Comparison of ENCODE assay signal across 10 cellular contexts in the genomic region with DNA sequence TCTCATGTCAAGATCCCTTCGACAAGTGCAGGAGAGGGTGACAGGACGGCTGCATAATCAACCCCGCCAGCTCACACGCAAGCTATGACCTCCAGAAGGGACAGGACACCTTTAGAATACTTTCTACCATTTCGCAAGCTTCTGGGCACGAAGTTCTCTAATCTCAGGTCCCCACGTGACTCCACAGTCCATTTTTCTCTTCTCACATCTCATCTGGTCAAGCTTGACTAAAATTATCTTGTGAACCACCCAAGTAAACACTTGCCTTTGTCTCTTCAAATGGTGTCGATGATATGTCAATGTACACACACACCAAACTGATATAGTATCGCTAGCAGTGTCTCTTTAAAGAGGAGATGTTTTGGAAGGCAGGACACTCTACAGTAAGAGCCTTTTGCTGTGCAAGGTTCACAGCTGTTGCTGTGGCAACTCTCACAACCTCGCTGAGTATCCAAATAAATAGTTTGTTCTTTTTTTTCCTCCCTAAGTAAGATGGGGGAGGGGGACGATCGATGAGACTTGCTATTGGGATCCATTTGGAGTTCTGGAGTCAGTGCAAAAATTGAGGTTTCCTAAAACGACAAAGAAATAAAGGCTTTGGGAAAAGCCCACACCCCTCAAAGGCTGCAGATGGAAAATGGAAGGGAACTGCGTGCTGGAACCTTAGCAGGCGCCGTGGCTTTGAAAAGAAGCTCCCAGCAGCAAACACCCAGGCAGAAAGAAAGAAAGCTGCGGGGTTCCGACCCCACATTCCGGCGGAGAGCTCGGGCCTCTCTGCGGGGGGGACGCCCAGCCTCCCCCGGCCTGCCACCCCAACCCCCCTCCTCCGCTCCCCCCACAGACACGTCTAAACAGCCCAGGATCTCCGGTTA.
DNase-seq lines count a peak whose midpoint lies in the region; ATAC-seq lines count a peak whose summit lies in the region.
"Had no signal": no experiment of that assay in that cellular context is flagged by ENCODE, and none has a peak within 500 bp of the region (broad histone marks: within the 10 kb centered on the region; RNA-seq: fewer than 3 reads in every experiment).

No MANE protein-coding gene starts in this region.

- H3K27me3 Mint-ChIP-seq in naive thymus-derived CD4-positive, alpha-beta T cell, result peaks cover 12 to 36% (median 25%) of the 10 kb centered on the region in 5 donors

- H3K27me3 ChIP-seq in naive thymus-derived CD4-positive, alpha-beta T cell (ENCODE audit: control insufficient read depth in 2 of 2, insufficient read depth in 2 of 2, low read length in 2 of 2), result peaks cover 0 to 7% of the 10 kb centered on the region in 2 donors
- H3K27me3 ChIP-seq: BLaER1 had no signal

- H3K27ac Mint-ChIP-seq in naive thymus-derived CD4-positive, alpha-beta T cell, result no peak overlapping the region
- H3K27ac Mint-ChIP-seq: naive B cell had no signal

- CTCF ChIA-PET in naive thymus-derived CD4-positive, alpha-beta T cell (lab: Charles Lee), result interaction anchor here (0.6 kb wide), 1 partner anchor 1769 kb away, joined by 3 read pairs; no protein-coding TSS in a partner anchor

- H3K4me1 ChIP-seq in urinary bladder (ENCODE audit: insufficient read depth), result no peaks in the 10 kb centered on the region
- H3K4me1 ChIP-seq in naive thymus-derived CD4-positive, alpha-beta T cell (ENCODE audit: control insufficient read depth in 2 of 2, insufficient read depth in 2 of 2, low read length in 2 of 2), result no peaks in the 10 kb centered on the region
- H3K4me1 ChIP-seq: BLaER1 had no signal

- peak overlapping the region in 3 of 10 donors; percentile 4 to 32 (median 25) for H3K4me3 Mint-ChIP-seq in naive thymus-derived CD4-positive, alpha-beta T cell

- H3K9me3 Mint-ChIP-seq in naive thymus-derived CD4-positive, alpha-beta T cell, result peaks cover 0 to 4% (median 0%) of the 10 kb centered on the region in 11 donors

- H3K4me3 ChIP-seq in urinary bladder (ENCODE audit: low read depth, low read length), result peak overlapping the region; percentile 42
- no peak overlapping the region for H3K4me3 ChIP-seq in naive thymus-derived CD4-positive, alpha-beta T cell (ENCODE audit: low read length)
- H3K4me3 ChIP-seq: BLaER1 had no signal

- POLR2A ChIA-PET in naive thymus-derived CD4-positive, alpha-beta T cell (lab: Charles Lee), result no interaction called here

- H3K4me1 Mint-ChIP-seq in naive thymus-derived CD4-positive, alpha-beta T cell, result peaks cover 0 to 11% (median 4%) of the 10 kb centered on the region in 7 donors

- H3K36me3 Mint-ChIP-seq in naive thymus-derived CD4-positive, alpha-beta T cell, result peaks cover 0 to 3% (median 0%) of the 10 kb centered on the region in 5 donors
- H3K36me3 Mint-ChIP-seq: naive B cell had no signal

- DNase-seq in NCI-H2081 (lab: John Stamatoyannopoulos, UW) (peak; percentile 49), NCI-H2081 treated with DMSO at 0.1 percent for 48 hours (lab: John Stamatoyannopoulos, UW) (no peak), ecto neural progenitor cell (ENCODE audit: low spot score) (peak; percentile 69), medulla oblongata (ENCODE audit: extremely low spot score) (peak; percentile 67), AML-193 (lab: John Stamatoyannopoulos, UW) (no peak)
- no peak for DNase-seq in naive thymus-derived CD4-positive, alpha-beta T cell
- DNase-seq: naive B cell had no signal

- no peak for ATAC-seq in GM19452 (IDR thresholded peaks at IDR 0.05; ENCODE audit: unreplicated experiment)
- no peak for ATAC-seq in naive thymus-derived CD4-positive, alpha-beta T cell

- no peaks in the 10 kb centered on the region for H3K9me3 ChIP-seq in naive thymus-derived CD4-positive, alpha-beta T cell (ENCODE audit: control insufficient read depth in 2 of 3, low read length in 3 of 3)
- H3K9me3 ChIP-seq: BLaER1 had no signal

- intact Hi-C loops in naive thymus-derived CD4-positive, alpha-beta T cell (cut with micrococcal nuclease), result no loop called here

- H3K36me3 ChIP-seq in urinary bladder (ENCODE audit: insufficient read depth), result no peaks in the 10 kb centered on the region
- no peaks in the 10 kb centered on the region for H3K36me3 ChIP-seq in naive thymus-derived CD4-positive, alpha-beta T cell (ENCODE audit: control insufficient read depth in 2 of 3, insufficient read depth in 3 of 3, low read length in 3 of 3)
- H3K36me3 ChIP-seq: BLaER1 had no signal

- no peak overlapping the region for H3K27ac ChIP-seq in urinary bladder (ENCODE audit: low read depth)
- no peak overlapping the region for H3K27ac ChIP-seq in naive thymus-derived CD4-positive, alpha-beta T cell (ENCODE audit: low read depth, low read length)
- H3K27ac ChIP-seq: BLaER1 had no signal

- WGBS in urinary bladder, result 9% methylated on average over 27 of the region's 27 CpGs

Comparison
In these comparisons a context has a peak if more than half of its experiments do, and no peak if none do; other contexts are left out.
1. DNase-seq: peak in NCI-H2081 (2 of 2), ecto neural progenitor cell (single experiment) and medulla oblongata (single experiment); none in NCI-H2081 treated with DMSO at 0.1 percent for 48 hours (single experiment), naive thymus-derived CD4-positive, alpha-beta T cell (0 of 9) and AML-193 (0 of 2).